8 cellular contexts compared by ENCODE assay signal in genomic region chr12:15910864-15911696, GRCh38. TPM values are rescaled to one million over a fixed set of nuclear protein-coding genes. Genes with fewer than 3 reads are reported as not detected.
DNase-seq lines count a peak whose midpoint lies in the region; ATAC-seq and TF ChIP-seq lines count a peak whose summit lies in the region.

DERA (plus strand) TSS chr12:15911332; CDS start chr12:15911384, 52 bp downstream.

- TF ChIP-seq RAD21 in liver (IDR thresholded peaks at IDR 0.05) = peak in 1 of 2 donors; percentile 9

- TF ChIP-seq CTCF in BE2C (IDR thresholded peaks at IDR 0.05; ENCODE audit: low read depth, low read length) (no peak), liver (IDR thresholded peaks at IDR 0.05; ENCODE audit: low read depth, low read length, missing input control) (peak; percentile 17)

- H3K4me1 ChIP-seq in BE2C (peaks cover 3% of the 10 kb centered on the region; the same call in 1 of the 2 replicates), liver (ENCODE audit: control insufficient read depth in 4 of 4, insufficient read depth in 4 of 4, low read length in 3 of 4) (peaks cover 4 to 11% (median 5%) of the 10 kb centered on the region in 4 donors)

- H3K27me3 ChIP-seq in BE2C (no peaks in the 10 kb centered on the region), liver (ENCODE audit: control insufficient read depth in 4 of 4, insufficient read depth in 4 of 4, low read length in 3 of 4) (no peaks in the 10 kb centered on the region)

- no peaks in the 10 kb centered on the region for H3K9me3 ChIP-seq in BE2C
- H3K9me3 ChIP-seq in liver (ENCODE audit: control insufficient read depth in 4 of 4, low read length in 3 of 4) = no peaks in the 10 kb centered on the region

- H3K9ac ChIP-seq in liver (ENCODE audit: low read depth in 1 of 2, low read length in 2 of 2) = peak within 1 kb of the TSS; percentile 78 to 96

- peaks cover 10% of the 10 kb centered on the region for H3K36me3 ChIP-seq in BE2C
- H3K36me3 ChIP-seq in liver (ENCODE audit: control insufficient read depth in 4 of 4, insufficient read depth in 3 of 4, low read depth in 1 of 4, low read length in 3 of 4) = peaks cover 0 to 6% (median 0%) of the 10 kb centered on the region in 4 donors

- under 1% methylated on average over 59 of the region's 59 CpGs for WGBS in liver

- peak within 1 kb of the TSS; percentile 84 for H3K4me3 ChIP-seq in BE2C (ENCODE audit: low read depth, low read length)
- H3K4me3 ChIP-seq in liver (ENCODE audit: low read depth in 1 of 3, low read length in 3 of 3) = peak within 1 kb of the TSS; percentile 66 to 94 (median 87)

- H3K27ac ChIP-seq in liver (ENCODE audit: low read depth in 1 of 2, low read length in 2 of 2) = peak within 1 kb of the TSS; percentile 87 to 90

- peak; percentile 89 for DNase-seq in BE2C
- peak; percentile 70 for DNase-seq in NCI-H446 treated with DMSO at 0.1 percent for 48 hours (lab: John Stamatoyannopoulos, UW)
- peak; percentile 44 for DNase-seq in activated CD4-positive, alpha-beta T cell treated with anti-CD3 and anti-CD28 coated beads, Interleukin-2, amount 50 U/mL, for 1 hour
- DNase-seq in dermis blood vessel endothelial cell = peak; percentile 85
- peak; percentile 58 for DNase-seq in stimulated activated CD4-positive, alpha-beta T cell treated with anti-CD3 and anti-CD28 coated beads, Interleukin-4, amount 100 ng/mL, for 24 hours

- ATAC-seq in GM19035 (IDR thresholded peaks at IDR 0.05; ENCODE audit: unreplicated experiment) (peak; percentile 93), HG03342 (IDR thresholded peaks at IDR 0.05; ENCODE audit: unreplicated experiment) (peak; percentile 89)

TF ChIP-seq in liver, 16 proteins besides CTCF, POLR2A, EP300 and RAD21:
- no peak for TF ChIP-seq HNF4A (conservative IDR thresholded peaks at IDR 0.05)
- no peak for TF ChIP-seq JUND (IDR thresholded peaks at IDR 0.05)
- peak; percentile 37 for TF ChIP-seq ZBTB33 (IDR thresholded peaks at IDR 0.05)
- TF ChIP-seq MAX (IDR thresholded peaks at IDR 0.05) = peak; percentile 15

RNA-seq across cellular contexts. Expression of gene DERA, which starts in this region (rescaled TPM):
- 8.5 TPM for polyA plus RNA-seq in BE2C (2012; ENCODE audit: insufficient read depth, insufficient read length, low read depth)
- total RNA-seq in dermis blood vessel endothelial cell (62.0 and 69.4 TPM in 2 replicates), liver (10 to 100 TPM; 47.6 to 65.2 TPM)
- 10 to 100 TPM; 32.9 to 57.2 TPM for polyA plus RNA-seq in liver

Comparison
In these comparisons a context has a peak if more than half of its experiments do, and no peak if none do; other contexts are left out.
1. Peak in every context shown above with its lines: DNase-seq, ATAC-seq, H3K4me3 ChIP-seq and H3K27ac ChIP-seq.